8 cellular contexts compared by ENCODE assay signal in genomic region chr7:130441408-130441854, GRCh38. TPM values are rescaled to one million over a fixed set of nuclear protein-coding genes. Genes with fewer than 3 reads are reported as not detected.
DNase-seq lines count a peak whose midpoint lies in the region; ATAC-seq and FAIRE-seq lines count a peak whose summit lies in the region.

No MANE protein-coding gene starts in this region.

- H3K36me3 ChIP-seq in iPS DF 6.9 (ENCODE audit: control insufficient read depth, insufficient read depth, low read length) = no peaks in the 10 kb centered on the region
- no peaks in the 10 kb centered on the region for H3K36me3 ChIP-seq in skeletal muscle satellite cell (ENCODE audit: insufficient read depth, low read length)

- peak overlapping the region; percentile 92 for H3K4me3 Mint-ChIP-seq in activated T-helper 17 cell treated with anti-CD3 and anti-CD28 coated beads, Interleukin-2, amount 50 U/mL, for 72 hours

- no CpG with 5 or more reads among the region's 9 CpGs for WGBS in iPS DF 6.9 (ENCODE audit: insufficient coverage, insufficient read length)

- H3K27ac Mint-ChIP-seq in activated T-helper 17 cell treated with anti-CD3 and anti-CD28 coated beads, Interleukin-2, amount 50 U/mL, for 72 hours = peak overlapping the region; percentile 94

- no peaks in the 10 kb centered on the region for H3K9me3 ChIP-seq in iPS DF 6.9 (ENCODE audit: control insufficient read depth, insufficient read depth, low read length)
- H3K9me3 ChIP-seq in skeletal muscle satellite cell (replicated peaks; ENCODE audit: low read length) = no peaks in the 10 kb centered on the region

- H3K27me3 Mint-ChIP-seq in activated T-helper 17 cell treated with anti-CD3 and anti-CD28 coated beads, Interleukin-2, amount 50 U/mL, for 72 hours = no peaks in the 10 kb centered on the region

- peak overlapping the region; percentile 80 for H3K4me2 ChIP-seq in skeletal muscle satellite cell (ENCODE audit: low read length)

- no peaks in the 10 kb centered on the region for H3K27me3 ChIP-seq in iPS DF 6.9 (ENCODE audit: control insufficient read depth, insufficient read depth, low read length)
- H3K27me3 ChIP-seq in skeletal muscle satellite cell (ENCODE audit: control insufficient read depth, insufficient read depth, low read length) = no peaks in the 10 kb centered on the region

- H3K4me3 ChIP-seq in GM08714 (ENCODE audit: low read length) (peak overlapping the region; percentile 12; the same call in 1 of the 2 replicates), iPS DF 6.9 (ENCODE audit: low read length) (peak overlapping the region; percentile 24; the same call in 1 of the 2 replicates), skeletal muscle satellite cell (ENCODE audit: low read length) (peak overlapping the region; percentile 99)

- peak; percentile 93 for DNase-seq in NCI-H187 treated with DMSO at 0.1 percent for 48 hours (lab: John Stamatoyannopoulos, UW)
- DNase-seq in iPS DF 6.9 (ENCODE audit: low read depth, low spot score) = peak; percentile 47
- no peak for DNase-seq in occipital lobe (lab: John Stamatoyannopoulos, UW)
- no peak for DNase-seq in GM19239 (ENCODE audit: insufficient read length, low spot score)

- H3K4me1 Mint-ChIP-seq in activated T-helper 17 cell treated with anti-CD3 and anti-CD28 coated beads, Interleukin-2, amount 50 U/mL, for 72 hours = peaks cover 17% of the 10 kb centered on the region

- H3K4me1 ChIP-seq in iPS DF 6.9 (ENCODE audit: control insufficient read depth, insufficient read depth, low read length) = peaks cover 5% of the 10 kb centered on the region; the same call in 1 of the 2 replicates
- H3K4me1 ChIP-seq in skeletal muscle satellite cell (ENCODE audit: control insufficient read depth, insufficient read depth, low read length) = peaks cover 11% of the 10 kb centered on the region

- H3K36me3 Mint-ChIP-seq in activated T-helper 17 cell treated with anti-CD3 and anti-CD28 coated beads, Interleukin-2, amount 50 U/mL, for 72 hours (ENCODE audit: low read depth) = no peaks in the 10 kb centered on the region

- H3K9ac ChIP-seq in skeletal muscle satellite cell (ENCODE audit: low read depth, low read length) = peak overlapping the region; percentile 95

- ATAC-seq in activated T-helper 17 cell treated with anti-CD3 and anti-CD28 coated beads, Interleukin-2, amount 50 U/mL, for 72 hours (replicated peaks) = no peak
- ATAC-seq in GM21786 (IDR thresholded peaks at IDR 0.05; ENCODE audit: unreplicated experiment) = no peak

- no peak overlapping the region for H3K27ac ChIP-seq in iPS DF 6.9 (ENCODE audit: low read length)

- no peaks in the 10 kb centered on the region for H3K9me3 Mint-ChIP-seq in activated T-helper 17 cell treated with anti-CD3 and anti-CD28 coated beads, Interleukin-2, amount 50 U/mL, for 72 hours

- no peak for FAIRE-seq in GM19239 (lab: Jason Lieb, UNC)

RNA-seq across cellular contexts. Expression of gene CEP41, which starts 0.6 kb away (rescaled TPM):
- 10 to 100 TPM in 1 of 2 donors, 1 to 10 TPM in 1; 8.3 to 14.0 TPM for total RNA-seq in activated T-helper 17 cell treated with anti-CD3 and anti-CD28 coated beads, Interleukin-2, amount 50 U/mL, for 72 hours
- 9.2 and 11.9 TPM in 2 replicates for total RNA-seq in skeletal muscle satellite cell (2012; rRNA removed)
- 14.2 TPM for total RNA-seq in occipital lobe

RNA-seq across cellular contexts. Expression of gene MEST, which starts 50.5 kb away (rescaled TPM):
- total RNA-seq in activated T-helper 17 cell treated with anti-CD3 and anti-CD28 coated beads, Interleukin-2, amount 50 U/mL, for 72 hours = 1 to 10 TPM in 1 of 2 donors, under 1 TPM in 1; 0.99 to 1.5 TPM
- 25.3 and 41.3 TPM in 2 replicates for total RNA-seq in skeletal muscle satellite cell (2012; rRNA removed)
- 85.8 TPM for total RNA-seq in occipital lobe

Comparison
In these comparisons a context has a peak if more than half of its experiments do, and no peak if none do; other contexts are left out.
1. H3K4me3 ChIP-seq: peak in every context shown above with its lines; median percentile 99 in skeletal muscle satellite cell; 24 in iPS DF 6.9; 12 in GM08714.
2. DNase-seq: peak in NCI-H187 treated with DMSO at 0.1 percent for 48 hours (single experiment) and iPS DF 6.9 (single experiment); none in occipital lobe (single experiment) and GM19239 (single experiment).
3. RNA of gene MEST, which starts 50.5 kb away (total RNA-seq): 85.8 TPM in occipital lobe (single experiment); 0.99 to 1.5 TPM in activated T-helper 17 cell treated with anti-CD3 and anti-CD28 coated beads, Interleukin-2, amount 50 U/mL, for 72 hours; every median in the first group is over 10 times any median in the second.